Comparison of ENCODE assay signal across 10 cellular contexts in genomic region chr10:121526801-121527221, GRCh38.
DNase-seq lines count a peak whose midpoint lies in the region; ATAC-seq and TF ChIP-seq lines count a peak whose summit lies in the region.
"Had no signal": no experiment of that assay in that cellular context is flagged by ENCODE, and none has a peak within 500 bp of the region (broad histone marks: within the 10 kb centered on the region; RNA-seq: fewer than 3 reads in every experiment).

No MANE protein-coding gene starts in this region.

- peak overlapping the region; percentile 34 to 75 (median 69) for H3K27ac ChIP-seq in transverse colon

- WGBS in transverse colon (ENCODE audit: low coverage in 1 of 2), 2 donors = 71 to 80% methylated on average over 1 to 8 of the region's 8 CpGs

- H3K36me3 ChIP-seq in transverse colon = no peaks in the 10 kb centered on the region

- intact Hi-C loops in transverse colon (cut with DNase I; ENCODE audit: low total_unique reads) = loop anchor here (10.0 kb wide), 1 partner anchor 68 kb away; the partner anchor contains the start of gene FGFR2

- no peak for TF ChIP-seq POLR2A in transverse colon (IDR thresholded peaks at IDR 0.05)

- H3K4me1 ChIP-seq in transverse colon = peaks cover 14 to 45% (median 33%) of the 10 kb centered on the region in 4 donors

- no peak for TF ChIP-seq EP300 in transverse colon (IDR thresholded peaks at IDR 0.05; ENCODE audit: low read depth)

- in situ Hi-C loops in transverse colon (cut with MboI; ENCODE audit: low pct_ligation_motif_present in 1 of 4, low pct_unique_long_range_greater_than_20kb in 1 of 4, low sequenced_read_pairs in 3 of 4) = no loop called here

- no peak overlapping the region for H3K4me3 ChIP-seq in transverse colon

- DNase-seq in SIG-M5 treated with dmso at 0.1 percent for 504 hours (lab: John Stamatoyannopoulos, UW; ENCODE audit: unreplicated experiment) = peak; percentile 2
- no peak for DNase-seq in SIG-M5 (lab: John Stamatoyannopoulos, UW)
- DNase-seq in NOMO-1 treated with DMSO at 0.1 percent for 48 hours (lab: John Stamatoyannopoulos, UW; ENCODE audit: unreplicated experiment) = peak; percentile 65
- DNase-seq in kidney glomerular epithelial cell (lab: John Stamatoyannopoulos, UW) = peak; percentile 35
- no peak for DNase-seq in transverse colon
- no peak for DNase-seq in NCI-H524 treated with DMSO at 0.1 percent for 48 hours (lab: John Stamatoyannopoulos, UW)
- DNase-seq: activated CD8-positive, alpha-beta memory T cell treated with anti-CD3 and anti-CD28 coated beads, Interleukin-2, amount 50 U/mL, for 48 hours; NCI-H1417 treated with DMSO at 0.1 percent for 48 hours had no signal

- ATAC-seq in GM21723 (IDR thresholded peaks at IDR 0.05; ENCODE audit: unreplicated experiment) (no peak), GM19328 (IDR thresholded peaks at IDR 0.05; ENCODE audit: unreplicated experiment) (no peak)

- no peak for TF ChIP-seq CTCF in transverse colon (IDR thresholded peaks at IDR 0.05)

- H3K9me3 ChIP-seq in transverse colon = no peaks in the 10 kb centered on the region

- no peaks in the 10 kb centered on the region for H3K27me3 ChIP-seq in transverse colon

Comparison
In these comparisons a context has a peak if more than half of its experiments do, and no peak if none do; other contexts are left out.
1. DNase-seq: peak in SIG-M5 treated with dmso at 0.1 percent for 504 hours (single experiment), NOMO-1 treated with DMSO at 0.1 percent for 48 hours (single experiment) and kidney glomerular epithelial cell (single experiment); none in SIG-M5 (single experiment), transverse colon (single experiment) and NCI-H524 treated with DMSO at 0.1 percent for 48 hours (single experiment).